Comparison of ENCODE assay signal across 8 cellular contexts in the genomic region with DNA sequence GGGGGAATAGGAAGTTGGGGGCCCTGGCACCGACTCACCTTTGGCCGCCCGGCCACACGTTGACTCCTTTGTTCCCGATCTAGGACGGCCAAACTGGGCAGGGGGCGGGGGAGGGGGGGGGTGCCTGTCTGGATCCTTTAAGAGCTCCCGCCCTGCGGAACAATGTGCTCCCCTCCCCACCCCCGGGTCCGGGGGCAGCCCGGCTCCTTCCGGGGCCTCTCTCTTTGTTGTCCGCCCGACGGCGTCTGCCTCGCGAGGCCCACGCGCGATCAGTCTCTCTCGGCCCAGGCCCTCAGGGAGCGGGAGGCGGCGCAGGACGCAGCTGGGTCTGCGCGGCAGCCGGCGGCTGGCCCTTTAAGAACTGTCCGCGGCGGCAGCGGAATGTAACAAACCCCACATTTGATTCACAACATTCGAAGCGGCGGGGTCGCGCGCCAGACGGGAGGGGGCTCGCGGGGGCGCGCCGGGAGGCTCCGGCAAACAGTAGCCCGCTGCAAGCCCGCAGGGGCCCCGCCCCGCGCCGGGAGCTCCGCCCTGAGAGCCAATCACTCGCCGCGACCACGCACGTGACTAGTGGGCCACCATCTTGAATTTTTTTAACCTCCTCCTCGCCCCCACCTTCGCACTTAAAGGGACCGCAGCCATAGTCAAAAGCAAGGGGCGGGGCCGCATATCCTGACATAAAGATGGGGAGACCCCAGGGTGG. TPM values are rescaled to one million over a fixed set of nuclear protein-coding genes. Genes with fewer than 3 reads are reported as not detected.
DNase-seq lines count a peak whose midpoint lies in the region; TF ChIP-seq lines count a peak whose summit lies in the region.

A gene (minus strand): TSS at position 501 of the 706 bp plus-strand sequence. CDS start 4,930 bp downstream, outside the sequence.

- no peaks in the 10 kb centered on the region for H3K9me3 ChIP-seq in SJSA1 (replicated peaks)
- H3K9me3 ChIP-seq in neuron (ENCODE audit: low read length): no peaks in the 10 kb centered on the region

- TF ChIP-seq CTCF in HFF-Myc (IDR thresholded peaks at IDR 0.05; ENCODE audit: low read depth, low read length, missing control alignments): no peak

- H3K4me3 ChIP-seq in HFF-Myc (replicated peaks; ENCODE audit: low read depth, low read length) (peak within 1 kb of the TSS; percentile 95), SJSA1 (peak within 1 kb of the TSS; percentile 52), neuron (ENCODE audit: low read length) (peak within 1 kb of the TSS; percentile 88)

- H2AFZ ChIP-seq in neuron (ENCODE audit: low read depth, low read length): peak within 1 kb of the TSS; percentile 47

- H3K4me1 ChIP-seq in SJSA1 (replicated peaks) (peaks cover 47% of the 10 kb centered on the region), neuron (ENCODE audit: insufficient read depth, low read length) (peaks cover 32% of the 10 kb centered on the region)

- peak; percentile 99 for DNase-seq in GM03348 (ENCODE audit: low spot score)
- peak; percentile 91 for DNase-seq in HFF-Myc (ENCODE audit: extremely low read depth, low read depth)
- DNase-seq in MV-4-11 (lab: John Stamatoyannopoulos, UW): peak; percentile 95
- DNase-seq in SJSA1 (ENCODE audit: low read depth in 1 of 2, low spot score in 2 of 2): peak; percentile 99 to 100
- peak; percentile 90 to 99 (median 94) for DNase-seq in activated naive CD4-positive, alpha-beta T cell (lab: John Stamatoyannopoulos, UW)
- peak; percentile 96 for DNase-seq in foreskin melanocyte
- peak; percentile 95 for DNase-seq in stromal cell of bone marrow (ENCODE audit: low read depth)

- H3K27me3 ChIP-seq in SJSA1 (replicated peaks) (no peaks in the 10 kb centered on the region), neuron (ENCODE audit: insufficient read depth, low read length) (no peaks in the 10 kb centered on the region)

- peak within 1 kb of the TSS; percentile 80 for H3K27ac ChIP-seq in SJSA1

- H3K36me3 ChIP-seq in SJSA1 (no peaks in the 10 kb centered on the region), neuron (ENCODE audit: insufficient read depth, low read length) (peaks cover 9% of the 10 kb centered on the region)

RNA-seq across cellular contexts. Expression of the gene that starts here (rescaled TPM):
- total RNA-seq in SJSA1 (2014; rRNA removed; shearing (Covaris generic)): 5.0 and 5.6 TPM in 2 replicates

Comparison
In these comparisons a context has a peak if more than half of its experiments do, and no peak if none do; other contexts are left out.
1. Peak in every context shown above with its lines: DNase-seq, H3K4me3 ChIP-seq and H3K27ac ChIP-seq.